ENCODE assay signal across 18 cellular contexts in genomic region chr18:50820901-50821520, GRCh38. TPM values are rescaled to one million over a fixed set of nuclear protein-coding genes. Genes with fewer than 3 reads are reported as not detected.
DNase-seq lines count a peak whose midpoint lies in the region; ATAC-seq, FAIRE-seq and TF ChIP-seq lines count a peak whose summit lies in the region.
"Had no signal": no experiment of that assay in that cellular context is flagged by ENCODE, and none has a peak within 500 bp of the region (broad histone marks: within the 10 kb centered on the region; RNA-seq: fewer than 3 reads in every experiment).

No MANE protein-coding gene starts in this region.

- no peak overlapping the region for H4K8ac ChIP-seq in trophoblast cell (ENCODE audit: low read depth, low read length)

- POLR2A ChIA-PET in K562 (lab: Yijun Ruan, JAX): no interaction called here

- no peak for TF ChIP-seq CTCF in K562 (IDR thresholded peaks at IDR 0.05 in 2 of 3, conservative IDR thresholded peaks at IDR 0.05 in 1 of 3; ENCODE audit: insufficient read depth in 2 of 3, low read depth in 1 of 3, low read length in 3 of 3)
- TF ChIP-seq CTCF in left lung (IDR thresholded peaks at IDR 0.05): no peak

- no peaks in the 10 kb centered on the region for H3K9me1 ChIP-seq in K562 (ENCODE audit: control insufficient read depth, insufficient read depth, low read length)

- no peak overlapping the region for H3K14ac ChIP-seq in trophoblast cell (ENCODE audit: low read length)

- no peak overlapping the region for H2BK120ac ChIP-seq in trophoblast cell (ENCODE audit: insufficient read depth, low read length, poor library complexity)

- H4K20me1 ChIP-seq in K562 (replicated peaks; ENCODE audit: control insufficient read depth, insufficient read depth, low read length): no peaks in the 10 kb centered on the region

- H3K36me3 ChIP-seq in K562 (ENCODE audit: control insufficient read depth, insufficient read depth, low read length) (no peaks in the 10 kb centered on the region), trophoblast cell (ENCODE audit: control insufficient read depth in 1 of 2, insufficient read depth in 2 of 2, low read length in 2 of 2) (no peaks in the 10 kb centered on the region), left lung (no peaks in the 10 kb centered on the region)
- H3K36me3 ChIP-seq: colonic mucosa had no signal

- no peak for TF ChIP-seq RAD21 in K562 (CRISPR knock-in tag; conservative IDR thresholded peaks at IDR 0.05 in 1 of 2, IDR thresholded peaks at IDR 0.05 in 1 of 2)

- no peak for TF ChIP-seq POLR2A in K562 (conservative IDR thresholded peaks at IDR 0.05)

- no peak for FAIRE-seq in K562 (lab: Jason Lieb, UNC)
- FAIRE-seq: islet of Langerhans had no signal

- no peak overlapping the region for H3K23ac ChIP-seq in trophoblast cell (ENCODE audit: low read length)

- H3K27me3 ChIP-seq in K562 (ENCODE audit: control insufficient read depth in 2 of 2, insufficient read depth in 2 of 2, low read length in 2 of 2): no peaks in the 10 kb centered on the region
- no peaks in the 10 kb centered on the region for H3K27me3 ChIP-seq in trophoblast cell (ENCODE audit: insufficient read depth, low read length)
- peaks cover 1 to 11% of the 10 kb centered on the region in 2 donors for H3K27me3 ChIP-seq in left lung
- H3K27me3 ChIP-seq: colonic mucosa had no signal

- no peak overlapping the region for H4K91ac ChIP-seq in trophoblast cell (ENCODE audit: low read depth, low read length)

- H2AFZ ChIP-seq in K562 (ENCODE audit: low read depth, low read length): peak overlapping the region; percentile 58; the same call in 1 of the 2 replicates
- H2AFZ ChIP-seq in trophoblast cell (ENCODE audit: insufficient read depth, low read length, poor library complexity): no peak overlapping the region

- ATAC-seq in K562: no peak
- ATAC-seq in HG02852 (IDR thresholded peaks at IDR 0.05; ENCODE audit: unreplicated experiment): no peak
- ATAC-seq in left lung: no peak
- ATAC-seq: stimulated activated effector memory CD8-positive, alpha-beta T cell treated with anti-CD3 and anti-CD28 coated beads, Interleukin-12 subunit alpha, Interleukin-12 subunit beta, amount 100 ng/mL, for 72 hours had no signal

- TF ChIP-seq EP300 in K562 (IDR thresholded peaks at IDR 0.05; ENCODE audit: low read length): no peak

- no peak overlapping the region for H2AK5ac ChIP-seq in trophoblast cell (ENCODE audit: low read length)

- no peaks in the 10 kb centered on the region for H3K79me1 ChIP-seq in trophoblast cell (ENCODE audit: low read length)

- H3K4me2 ChIP-seq in K562 (ENCODE audit: insufficient read depth, low read length): no peak overlapping the region
- no peak overlapping the region for H3K4me2 ChIP-seq in trophoblast cell (ENCODE audit: low read length)

- in situ Hi-C loops in K562 (cut with MboI): no loop called here

- peaks cover 5 to 9% of the 10 kb centered on the region in 2 experiments; a peak in 3 of 5 replicates for H3K4me1 ChIP-seq in K562 (replicated peaks in 1 of 2; ENCODE audit: control insufficient read depth in 2 of 2, insufficient read depth in 2 of 2, low read length in 2 of 2)
- peaks cover 0 to 6% of the 10 kb centered on the region in 2 experiments for H3K4me1 ChIP-seq in trophoblast cell (ENCODE audit: control insufficient read depth in 1 of 2, insufficient read depth in 2 of 2, low read length in 2 of 2)
- H3K4me1 ChIP-seq in left lung: peaks cover 8 to 24% of the 10 kb centered on the region in 2 donors
- H3K4me1 ChIP-seq: Caco-2 had no signal

- H3K4me3 ChIP-seq in K562 (no peak overlapping the region), trophoblast cell (ENCODE audit: low read depth, low read length) (no peak overlapping the region), left lung (no peak overlapping the region)

- no peaks in the 10 kb centered on the region for H3K9me3 ChIP-seq in K562 (replicated peaks; ENCODE audit: control insufficient read depth, insufficient read depth, low read depth, low read length)
- H3K9me3 ChIP-seq in trophoblast cell (ENCODE audit: insufficient read depth, low read depth, low read length): no peaks in the 10 kb centered on the region
- H3K9me3 ChIP-seq in left lung: no peaks in the 10 kb centered on the region
- H3K9me3 ChIP-seq: Caco-2, colonic mucosa had no signal

- BruUV-seq in K562 (replicated peaks; lab: Mats Ljungman, UMichigan): no TSS peak

- intact Hi-C loops in K562 (cut with micrococcal nuclease): loop anchor here (1.0 to 5.0 kb wide), 5 partner anchors 45 to 281 kb away; partner anchors contain the start of gene ELAC1
- intact Hi-C loops in left lung (cut with DNase I): loop anchor here in 1 of 2 donors (10.0 kb wide), 1 partner anchor 224 kb away; no protein-coding TSS in a partner anchor

- H3K9ac ChIP-seq in K562 (ENCODE audit: insufficient read depth in 1 of 2, low read depth in 2 of 2, low read length in 2 of 2) (no peak overlapping the region), trophoblast cell (ENCODE audit: low read length) (peak overlapping the region; percentile 35)

- H3K27ac ChIP-seq in K562 (ENCODE audit: extremely low read depth, low read depth, low read length) (no peak overlapping the region), trophoblast cell (ENCODE audit: low read depth, low read length) (no peak overlapping the region), left lung (peak overlapping the region in 1 of 2 donors; percentile 80)
- H3K27ac ChIP-seq: colonic mucosa had no signal

- H2BK12ac ChIP-seq in trophoblast cell (ENCODE audit: low read length): no peak overlapping the region

- no peak overlapping the region for H4K12ac ChIP-seq in trophoblast cell (ENCODE audit: low read depth, low read length)

- DNase-seq in GF-D8 (lab: John Stamatoyannopoulos, UW) (peak; percentile 72), MV-4-11 (lab: John Stamatoyannopoulos, UW) (peak; percentile 69), K562 (ENCODE audit: extremely low read depth in 1 of 4, low spot score in 3 of 4) (no peak), trophoblast cell (no peak), left lung (no peak)
- DNase-seq in activated CD4-positive, CD25-positive, alpha-beta regulatory T cell treated with anti-CD3 and anti-CD28 coated beads, Interleukin-2, amount 50 U/mL, for 72 hours: no peak
- DNase-seq in stimulated activated CD4-positive, alpha-beta T cell treated with anti-CD3 and anti-CD28 coated beads, Interleukin-4, amount 100 ng/mL, for 4 hours: no peak
- DNase-seq: activated CD8-positive, alpha-beta T cell treated with anti-CD3 and anti-CD28 coated beads for 36 hours; activated naive CD4-positive, alpha-beta T cell treated with anti-CD3 and anti-CD28 coated beads, Interleukin-2, amount 50 U/mL, for 16 hours; Caco-2; colonic mucosa; NCI-H69; stimulated activated CD4-positive, alpha-beta T cell treated with anti-CD3 and anti-CD28 coated beads, Interleukin-15, amount 100 ng/mL, for 24 hours; T-helper 2 cell had no signal

- no peaks in the 10 kb centered on the region for H3K79me2 ChIP-seq in K562 (ENCODE audit: control insufficient read depth, insufficient read depth, low read length)
- no peaks in the 10 kb centered on the region for H3K79me2 ChIP-seq in trophoblast cell (ENCODE audit: control insufficient read depth, insufficient read depth, low read length, poor library complexity)

- WGBS in K562 (ENCODE audit: insufficient coverage, low coverage, missing lambda C conversion rate): 9% methylated on average over 5 of the region's 5 CpGs
- no CpG with 5 or more reads among the region's 5 CpGs for WGBS in trophoblast cell (ENCODE audit: extremely low coverage, insufficient coverage, insufficient read length)

- H3K18ac ChIP-seq in trophoblast cell (ENCODE audit: low read length): no peak overlapping the region

- no peak overlapping the region for H3K4ac ChIP-seq in trophoblast cell (ENCODE audit: low read depth, low read length)

- H2BK5ac ChIP-seq in trophoblast cell (ENCODE audit: low read depth, low read length, poor library complexity): no peak overlapping the region

- CTCF ChIA-PET in K562 (lab: Yijun Ruan, JAX; ENCODE audit: low intra/inter-chr PET ratio): interaction anchor here (1.9 kb wide), 1 partner anchor 45 kb away, joined by 10 read pairs; no protein-coding TSS in a partner anchor

RNA-seq across cellular contexts. Expression of gene MRO, which starts 1.2 kb away (rescaled TPM):
- not detected in 2 replicates for total RNA-seq in K562 (2011; cell fraction: chromatin; rRNA removed; ENCODE audit: low replicate concordance)
- not detected in 2 replicates for total RNA-seq in K562 (2011; cell fraction: nucleolus; rRNA removed)
- not detected in 2 replicates for total RNA-seq in K562 (2011; cell fraction: nucleoplasm; rRNA removed)
- total RNA-seq in K562 (2014; rRNA removed) (not detected in 2 replicates), K562 (2014; rRNA removed; fragmentation: Illumina TruSeq; extraction: Trizol) (not detected in 2 replicates), K562 (2015; rRNA removed; fragmentation: Illumina TruSeq; extraction: Trizol) (not detected in 2 replicates), K562 (2021) (not detected in 2 replicates), left lung (under 1 TPM; 0.58 to 0.86 TPM)
- polyA plus RNA-seq in K562 (2011; rRNA removed) (not detected in 2 replicates), K562 (2014; fragmentation: Illumina TruSeq; extraction: Trizol) (not detected in 2 replicates), K562 (2014; fragmentation: Nextera tagmentation; extraction: Ambion mirVana) (under 1 TPM in 1 of 2 experiments, not detected in 1; 0.06 TPM), K562 (2014; rRNA removed) (not detected in 2 replicates)
- 0.22 TPM in 1 of 2 replicates, not detected in the other for polyA plus RNA-seq in K562 (2011; cell fraction: cytosol; rRNA removed)
- polyA plus RNA-seq in K562 (2011; cell fraction: nucleus; rRNA removed): not detected in 2 replicates
- polyA plus RNA-seq in K562 (2012): not detected in 2 replicates
- not detected in 2 replicates for polyA minus RNA-seq in K562 (2011; rRNA and poly(A)+ RNA removed)
- polyA minus RNA-seq in K562 (2011; cell fraction: cytosol; rRNA and poly(A)+ RNA removed): not detected in 2 replicates
- polyA minus RNA-seq in K562 (2011; cell fraction: nucleus; rRNA and poly(A)+ RNA removed): not detected in 2 replicates
- 0.03 and 0.07 TPM in 2 replicates for polyA plus RNA-seq in trophoblast cell (2013)
- total RNA-seq: activated CD8-positive, alpha-beta T cell treated with anti-CD3 and anti-CD28 coated beads for 36 hours; Caco-2 had no signal
- polyA plus RNA-seq: neural cell had no signal

RNA-seq across cellular contexts. Expression of gene ME2, which starts 57.9 kb away (rescaled TPM):
- 10.7 and 35.3 TPM in 2 replicates for total RNA-seq in K562 (2011; cell fraction: chromatin; rRNA removed; ENCODE audit: low replicate concordance)
- total RNA-seq in K562 (2011; cell fraction: nucleolus; rRNA removed): 5.8 and 6.7 TPM in 2 replicates
- 14.2 and 21.4 TPM in 2 replicates for total RNA-seq in K562 (2011; cell fraction: nucleoplasm; rRNA removed)
- total RNA-seq in K562 (2014; rRNA removed) (42.1 and 46.1 TPM in 2 replicates), K562 (2014; rRNA removed; fragmentation: Illumina TruSeq; extraction: Trizol) (36.2 and 40.9 TPM in 2 replicates), K562 (2015; rRNA removed; fragmentation: Illumina TruSeq; extraction: Trizol) (26.2 and 31.3 TPM in 2 replicates), K562 (2021) (29.5 and 30.3 TPM in 2 replicates), left lung (10 to 100 TPM; 43.4 to 61.7 TPM)
- polyA plus RNA-seq in K562 (2011; rRNA removed) (42.3 and 54.4 TPM in 2 replicates), K562 (2014; fragmentation: Illumina TruSeq; extraction: Trizol) (44.3 and 54.0 TPM in 2 replicates), K562 (2014; fragmentation: Nextera tagmentation; extraction: Ambion mirVana) (10 to 100 TPM; 12.3 to 13.0 TPM), K562 (2014; rRNA removed) (39.5 and 40.7 TPM in 2 replicates)
- 18.1 and 31.4 TPM in 2 replicates for polyA plus RNA-seq in K562 (2011; cell fraction: cytosol; rRNA removed)
- 14.6 and 24.3 TPM in 2 replicates for polyA plus RNA-seq in K562 (2011; cell fraction: nucleus; rRNA removed)
- polyA plus RNA-seq in K562 (2012): 23.8 and 27.6 TPM in 2 replicates
- polyA minus RNA-seq in K562 (2011; rRNA and poly(A)+ RNA removed): 53.5 and 57.6 TPM in 2 replicates
- polyA minus RNA-seq in K562 (2011; cell fraction: cytosol; rRNA and poly(A)+ RNA removed): 18.4 and 24.2 TPM in 2 replicates
- 6.7 and 11.4 TPM in 2 replicates for polyA minus RNA-seq in K562 (2011; cell fraction: nucleus; rRNA and poly(A)+ RNA removed)
- polyA plus RNA-seq in trophoblast cell (2013): 16.4 and 16.9 TPM in 2 replicates

Comparison
In these comparisons a context has a peak if more than half of its experiments do, and no peak if none do; other contexts are left out.
1. DNase-seq: peak in GF-D8 (single experiment) and MV-4-11 (single experiment); none in K562 (0 of 4), trophoblast cell (0 of 2), activated CD4-positive, CD25-positive, alpha-beta regulatory T cell treated with anti-CD3 and anti-CD28 coated beads, Interleukin-2, amount 50 U/mL, for 72 hours (single experiment), left lung (0 of 2) and stimulated activated CD4-positive, alpha-beta T cell treated with anti-CD3 and anti-CD28 coated beads, Interleukin-4, amount 100 ng/mL, for 4 hours (0 of 2).